Comparison of ENCODE assay signal across 9 cellular contexts in the genomic region with DNA sequence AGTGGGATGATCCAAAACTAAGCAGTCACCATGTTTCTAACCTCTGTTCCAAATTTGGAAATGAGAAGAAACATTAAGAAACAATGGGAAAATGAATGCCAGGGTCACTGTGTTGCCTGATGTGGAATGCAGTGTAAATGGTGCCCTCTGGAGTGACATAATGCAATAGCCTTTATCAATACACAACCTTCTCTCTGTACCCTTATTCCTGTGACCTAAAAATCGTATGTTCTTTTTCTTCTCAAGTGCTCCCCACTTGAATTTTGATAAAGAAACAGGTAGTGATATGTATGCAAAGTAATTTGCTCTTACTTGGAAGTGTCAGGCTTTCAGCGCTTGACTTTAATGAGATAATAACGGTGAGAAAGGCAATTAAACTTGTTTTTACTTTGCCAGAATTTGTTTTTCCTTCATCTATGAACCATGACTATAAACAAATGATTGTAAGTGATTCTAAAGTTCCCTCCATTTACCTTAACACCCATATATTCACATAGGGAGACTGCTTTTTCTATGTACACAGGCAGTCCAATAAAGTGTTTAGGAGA.
DNase-seq lines count a peak whose midpoint lies in the region; ATAC-seq and TF ChIP-seq lines count a peak whose summit lies in the region.
"Had no signal": no experiment of that assay in that cellular context is flagged by ENCODE, and none has a peak within 500 bp of the region (broad histone marks: within the 10 kb centered on the region; RNA-seq: fewer than 3 reads in every experiment).

No MANE protein-coding gene starts in this region.

- no peak overlapping the region for H2AFZ ChIP-seq in osteoblast (ENCODE audit: low read length)

- no peak for TF ChIP-seq EP300 in ovary (IDR thresholded peaks at IDR 0.05)

- H3K4me1 Mint-ChIP-seq in activated CD4-positive, alpha-beta T cell treated with anti-CD3 and anti-CD28 coated beads for 36 hours, result no peaks in the 10 kb centered on the region

- no peak overlapping the region for H3K27ac Mint-ChIP-seq in activated CD4-positive, alpha-beta T cell treated with anti-CD3 and anti-CD28 coated beads for 36 hours

- TF ChIP-seq CTCF in GM10266 (IDR thresholded peaks at IDR 0.05; ENCODE audit: control insufficient read depth, insufficient read depth, low read depth, missing control alignments), result peak; percentile 31
- TF ChIP-seq CTCF in dorsolateral prefrontal cortex (IDR thresholded peaks at IDR 0.05 in 54 of 56, conservative IDR thresholded peaks at IDR 0.05 in 2 of 56; ENCODE audit: low read depth in 1 of 56, partially characterized antibody in 56 of 56), result peak in 52 of 56 donors; percentile 18 to 70 (median 49)
- TF ChIP-seq CTCF in osteoblast (IDR thresholded peaks at IDR 0.05; ENCODE audit: extremely low read depth, low read depth, low read length), result peak; percentile 35
- TF ChIP-seq CTCF in ovary (IDR thresholded peaks at IDR 0.05), result no peak

- H3K4me3 ChIP-seq in dorsolateral prefrontal cortex (no peak overlapping the region), osteoblast (ENCODE audit: insufficient read depth, low read length) (no peak overlapping the region), ovary (no peak overlapping the region)
- H3K4me3 ChIP-seq: SJSA1 had no signal

- no peak overlapping the region for H3K4me3 Mint-ChIP-seq in activated CD4-positive, alpha-beta T cell treated with anti-CD3 and anti-CD28 coated beads for 36 hours

- no peak for DNase-seq in GM10266 (ENCODE audit: extremely low spot score)
- DNase-seq in NCI-H1092 treated with DMSO at 0.1 percent for 48 hours (lab: John Stamatoyannopoulos, UW), result peak; percentile 33
- DNase-seq in dorsolateral prefrontal cortex, result no peak
- no peak for DNase-seq in osteoblast (ENCODE audit: insufficient read length, low spot score, missing footprints)
- DNase-seq in ovary, result no peak
- no peak for DNase-seq in activated CD4-positive, alpha-beta T cell treated with anti-CD3 and anti-CD28 coated beads for 36 hours
- no peak for DNase-seq in germinal center (ENCODE audit: low spot score)

- H3K36me3 Mint-ChIP-seq in activated CD4-positive, alpha-beta T cell treated with anti-CD3 and anti-CD28 coated beads for 36 hours (ENCODE audit: low read depth), result no peaks in the 10 kb centered on the region

- WGBS in ovary, 3 donors, result 56 to 80% (median 62%) methylated on average over 3 of the region's 3 CpGs

- no peaks in the 10 kb centered on the region for H3K36me3 ChIP-seq in osteoblast (ENCODE audit: insufficient read depth, low read length)
- no peaks in the 10 kb centered on the region for H3K36me3 ChIP-seq in ovary
- H3K36me3 ChIP-seq: SJSA1 had no signal

- H3K79me2 ChIP-seq in osteoblast (ENCODE audit: insufficient read depth, low read length), result no peaks in the 10 kb centered on the region

- H3K9me3 Mint-ChIP-seq in activated CD4-positive, alpha-beta T cell treated with anti-CD3 and anti-CD28 coated beads for 36 hours (ENCODE audit: low read depth), result no peaks in the 10 kb centered on the region

- no peak overlapping the region for H3K4me2 ChIP-seq in osteoblast (ENCODE audit: insufficient read depth, low read length)

- H3K27me3 Mint-ChIP-seq in activated CD4-positive, alpha-beta T cell treated with anti-CD3 and anti-CD28 coated beads for 36 hours, result no peaks in the 10 kb centered on the region

- intact Hi-C loops in dorsolateral prefrontal cortex (cut with DNase I), result loop anchor here in 1 of 2 donors (10.0 kb wide), 1 partner anchor 376 kb away; no protein-coding TSS in a partner anchor
- intact Hi-C loops in ovary (cut with DNase I), result no loop called here
- intact Hi-C loops in activated CD4-positive, alpha-beta T cell treated with anti-CD3 and anti-CD28 coated beads for 36 hours (cut with DNase I, micrococcal nuclease), result no loop called here

- POLR2A ChIA-PET in activated CD4-positive, alpha-beta T cell treated with anti-CD3 and anti-CD28 coated beads for 36 hours (lab: Charles Lee), result no interaction called here

- ATAC-seq in HG02623 (IDR thresholded peaks at IDR 0.05; ENCODE audit: unreplicated experiment), result no peak
- no peak for ATAC-seq in activated CD4-positive, alpha-beta T cell treated with anti-CD3 and anti-CD28 coated beads for 36 hours

- H4K20me1 ChIP-seq in osteoblast (ENCODE audit: insufficient read depth, low read length), result no peaks in the 10 kb centered on the region

- no peak for TF ChIP-seq POLR2A in ovary (IDR thresholded peaks at IDR 0.05)

- H3K4me1 ChIP-seq in osteoblast (ENCODE audit: insufficient read depth, low read length) (no peaks in the 10 kb centered on the region), ovary (ENCODE audit: insufficient read depth) (peaks cover 1% of the 10 kb centered on the region)
- H3K4me1 ChIP-seq: SJSA1 had no signal

- CTCF ChIA-PET in activated CD4-positive, alpha-beta T cell treated with anti-CD3 and anti-CD28 coated beads for 36 hours (lab: Charles Lee), result no interaction called here

- no peaks in the 10 kb centered on the region for H3K9me3 ChIP-seq in osteoblast (ENCODE audit: low read depth, low read length)
- H3K9me3 ChIP-seq in ovary, result no peaks in the 10 kb centered on the region
- H3K9me3 ChIP-seq: SJSA1 had no signal

- H3K27ac ChIP-seq in dorsolateral prefrontal cortex (no peak overlapping the region), osteoblast (ENCODE audit: low read depth, low read length) (no peak overlapping the region), ovary (no peak overlapping the region)
- H3K27ac ChIP-seq: SJSA1 had no signal

- no peaks in the 10 kb centered on the region for H3K27me3 ChIP-seq in dorsolateral prefrontal cortex
- no peaks in the 10 kb centered on the region for H3K27me3 ChIP-seq in osteoblast (ENCODE audit: insufficient read depth, low read length)
- no peaks in the 10 kb centered on the region for H3K27me3 ChIP-seq in ovary
- H3K27me3 ChIP-seq: SJSA1 had no signal

Comparison
In these comparisons a context has a peak if more than half of its experiments do, and no peak if none do; other contexts are left out.
1. CTCF ChIP-seq: peak in GM10266 (single experiment), dorsolateral prefrontal cortex (52 of 56) and osteoblast (single experiment); none in ovary (0 of 3).